8 cellular contexts compared by ENCODE assay signal in the genomic region with DNA sequence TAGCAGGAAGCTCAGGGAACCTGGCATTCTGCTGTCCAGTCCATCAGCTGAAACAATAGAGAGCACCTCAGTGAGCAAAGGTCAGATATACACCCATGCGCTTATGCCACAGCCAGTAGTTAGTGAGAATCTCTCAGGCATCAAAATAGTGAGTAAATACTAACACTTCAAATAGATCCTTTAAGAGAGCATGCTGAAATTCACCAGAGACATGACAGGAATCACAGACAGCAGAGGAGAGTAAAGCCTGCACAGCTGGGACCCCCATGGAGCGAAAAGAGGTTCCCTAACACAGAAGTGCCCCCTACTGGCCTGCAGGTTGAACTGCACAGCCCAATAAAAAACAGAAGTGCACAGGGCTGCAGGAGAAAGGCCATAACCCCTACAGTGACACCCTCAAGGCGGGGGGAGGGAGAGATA. TPM values are rescaled to one million over a fixed set of nuclear protein-coding genes. Genes with fewer than 3 reads are reported as not detected.
DNase-seq lines count a peak whose midpoint lies in the region; ATAC-seq lines count a peak whose summit lies in the region.

No MANE protein-coding gene starts in this region.

- intact Hi-C loops in left colon (cut with DNase I, micrococcal nuclease) = no loop called here

- peak; percentile 92 for ATAC-seq in left colon
- no peak for ATAC-seq in HG03045 (IDR thresholded peaks at IDR 0.05; ENCODE audit: unreplicated experiment)
- no peak for ATAC-seq in GM18517 (IDR thresholded peaks at IDR 0.05; ENCODE audit: unreplicated experiment)
- no peak for ATAC-seq in GM21576 (IDR thresholded peaks at IDR 0.05; ENCODE audit: unreplicated experiment)
- no peak for ATAC-seq in HG02642 (IDR thresholded peaks at IDR 0.05; ENCODE audit: poor library complexity, unreplicated experiment)

- DNase-seq in ELR (ENCODE audit: low read depth) (peak; percentile 45), LHCN-M2 (ENCODE audit: low read depth) (peak; percentile 6), left colon (peak; percentile 18 to 23)
- peak; percentile 15 for DNase-seq in activated naive CD4-positive, alpha-beta T cell treated with anti-CD3 and anti-CD28 coated beads, Interleukin-2, amount 50 U/mL, for 16 hours

RNA-seq across cellular contexts. Expression of gene ANTXRL, which starts 57.6 kb away (rescaled TPM):
- total RNA-seq in LHCN-M2 (2014; rRNA removed) (not detected in 2 replicates), left colon (not detected)
- polyA plus RNA-seq in LHCN-M2 (2012) = not detected
